Comparison of ENCODE assay signal across 8 cellular contexts in the genomic region with DNA sequence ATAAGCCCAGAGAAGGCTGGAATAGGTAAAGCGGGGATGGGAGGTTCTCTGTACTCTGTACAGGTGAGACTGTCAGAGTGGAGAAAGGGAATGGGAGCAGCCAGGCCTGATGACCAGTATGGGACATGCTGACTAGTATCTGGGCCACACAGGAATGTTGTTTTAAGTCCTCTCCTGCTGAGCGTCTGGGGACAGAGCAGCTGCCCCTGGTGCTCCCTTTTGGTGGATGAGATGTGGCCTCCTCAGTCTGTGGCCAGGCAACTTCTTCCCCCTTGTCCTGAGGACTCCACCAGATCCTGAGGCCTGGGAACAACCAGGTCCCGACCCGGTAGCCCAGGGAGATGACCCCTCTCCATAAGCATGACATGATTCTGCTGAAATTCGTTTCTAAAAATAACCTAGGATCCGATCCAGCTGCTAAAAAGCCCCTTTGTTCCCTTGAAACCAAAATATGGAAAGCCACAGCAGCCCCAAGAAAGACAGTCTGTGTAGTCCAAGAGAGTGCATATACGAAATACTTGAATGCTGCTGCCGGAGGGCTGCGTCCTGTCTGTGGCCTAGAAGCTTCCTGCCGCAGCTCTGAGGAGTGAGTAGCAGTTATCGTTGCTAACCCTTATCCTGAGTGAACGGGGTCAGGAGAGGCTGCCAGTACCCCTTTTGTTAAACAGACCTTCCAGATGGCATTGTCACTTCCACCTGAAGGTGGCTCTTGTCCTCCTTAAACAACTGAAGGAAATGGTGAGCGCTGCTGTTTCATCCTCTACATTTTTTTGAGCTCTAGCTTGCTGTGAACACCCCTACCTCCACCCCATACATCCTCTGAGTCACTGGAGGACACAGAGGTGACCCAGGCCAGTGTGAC. TPM values are rescaled to one million over a fixed set of nuclear protein-coding genes. Genes with fewer than 3 reads are reported as not detected.
A peak's percentile ranks its signal among the peaks of the same experiment; 100 is the strongest.
DNase-seq lines count a peak whose midpoint lies in the region; ATAC-seq and TF ChIP-seq lines count a peak whose summit lies in the region.

No MANE protein-coding gene starts in this region.

- H3K4me3 ChIP-seq in AG09309 (ENCODE audit: control insufficient read depth, low read depth, low read length), result no peak overlapping the region
- H3K4me3 ChIP-seq in HEK293 (ENCODE audit: low read depth, low read length), result no peak overlapping the region

- H3K36me3 ChIP-seq in HEK293 (ENCODE audit: control insufficient read depth in 2 of 2, insufficient read depth in 1 of 2, low read length in 2 of 2), result no peaks in the 10 kb centered on the region

- DNase-seq in AG09309 (ENCODE audit: low read depth), result peak; percentile 61
- peak; percentile 66 for DNase-seq in left cardiac atrium
- no peak for DNase-seq in sciatic nerve (ENCODE audit: low spot score)
- no peak for DNase-seq in NCI-H774 (lab: John Stamatoyannopoulos, UW)

- H3K27ac ChIP-seq in HEK293 (ENCODE audit: extremely low read depth, low read depth, low read length), result no peak overlapping the region

- peaks cover 2% of the 10 kb centered on the region for H3K36me3 Mint-ChIP-seq in activated naive CD8-positive, alpha-beta T cell

- no peaks in the 10 kb centered on the region for H3K9me3 Mint-ChIP-seq in activated naive CD8-positive, alpha-beta T cell (ENCODE audit: low read depth)

- no peaks in the 10 kb centered on the region for H3K27me3 Mint-ChIP-seq in activated naive CD8-positive, alpha-beta T cell

- POLR2A ChIA-PET in HEK293 (lab: Yijun Ruan, JAX), result interaction anchor here (0.7 kb wide), 1 partner anchor 8 kb away, joined by 4 read pairs; no protein-coding TSS in a partner anchor

- peaks cover 57% of the 10 kb centered on the region for H3K4me1 Mint-ChIP-seq in activated naive CD8-positive, alpha-beta T cell (ENCODE audit: low read depth)

- CTCF ChIA-PET in HEK293 (lab: Yijun Ruan, JAX), result interaction anchor here (0.6 to 2.4 kb wide), 7 partner anchors 13 to 265 kb away, joined by 3 to 7 read pairs (median 4); no protein-coding TSS in a partner anchor

- H3K4me3 Mint-ChIP-seq in activated naive CD8-positive, alpha-beta T cell, result peak overlapping the region; percentile 69

- intact Hi-C loops in left cardiac atrium (cut with DNase I) (loop anchor here in 1 of 2 donors (5.0 kb wide), 1 partner anchor 46 kb away; a partner anchor contains a TSS), sciatic nerve (cut with DNase I) (no loop called here)

- ATAC-seq in SK-N-SH treated with all-trans-retinoic acid at 6 μM for 48 hours, result peak; percentile 85
- ATAC-seq in left cardiac atrium, result peak; percentile 57 to 86
- peak; percentile 66 for ATAC-seq in sciatic nerve
- no peak for ATAC-seq in GM18873 (IDR thresholded peaks at IDR 0.05; ENCODE audit: low FRiP score, unreplicated experiment)

- H3K9me3 ChIP-seq in HEK293 (ENCODE audit: control insufficient read depth, insufficient read depth, low read depth, low read length), result no peaks in the 10 kb centered on the region

- H3K4me1 ChIP-seq in HEK293 (ENCODE audit: control insufficient read depth, insufficient read depth, low read length), result no peaks in the 10 kb centered on the region

- H3K27ac Mint-ChIP-seq in activated naive CD8-positive, alpha-beta T cell, result peak overlapping the region; percentile 89

- TF ChIP-seq CTCF in AG09309 (IDR thresholded peaks at IDR 0.05; ENCODE audit: control insufficient read depth, insufficient read depth, low read depth, low read length, missing control alignments) (peak; percentile 34), HEK293 (tag by site-specific recombination; IDR thresholded peaks at IDR 0.05) (no peak)

TF ChIP-seq in HEK293, 187 proteins besides CTCF, POLR2A, EP300 and RAD21:
- TF ChIP-seq, protein P1, sequence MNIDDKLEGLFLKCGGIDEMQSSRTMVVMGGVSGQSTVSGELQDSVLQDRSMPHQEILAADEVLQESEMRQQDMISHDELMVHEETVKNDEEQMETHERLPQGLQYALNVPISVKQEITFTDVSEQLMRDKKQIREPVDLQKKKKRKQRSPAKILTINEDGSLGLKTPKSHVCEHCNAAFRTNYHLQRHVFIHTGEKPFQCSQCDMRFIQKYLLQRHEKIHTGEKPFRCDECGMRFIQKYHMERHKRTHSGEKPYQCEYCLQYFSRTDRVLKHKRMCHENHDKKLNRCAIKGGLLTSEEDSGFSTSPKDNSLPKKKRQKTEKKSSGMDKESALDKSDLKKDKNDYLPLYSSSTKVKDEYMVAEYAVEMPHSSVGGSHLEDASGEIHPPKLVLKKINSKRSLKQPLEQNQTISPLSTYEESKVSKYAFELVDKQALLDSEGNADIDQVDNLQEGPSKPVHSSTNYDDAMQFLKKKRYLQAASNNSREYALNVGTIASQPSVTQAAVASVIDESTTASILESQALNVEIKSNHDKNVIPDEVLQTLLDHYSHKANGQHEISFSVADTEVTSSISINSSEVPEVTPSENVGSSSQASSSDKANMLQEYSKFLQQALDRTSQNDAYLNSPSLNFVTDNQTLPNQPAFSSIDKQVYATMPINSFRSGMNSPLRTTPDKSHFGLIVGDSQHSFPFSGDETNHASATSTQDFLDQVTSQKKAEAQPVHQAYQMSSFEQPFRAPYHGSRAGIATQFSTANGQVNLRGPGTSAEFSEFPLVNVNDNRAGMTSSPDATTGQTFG (tag by site-specific recombination; IDR thresholded peaks at IDR 0.05; ENCODE audit: borderline replicate concordance), result no peak
- TF ChIP-seq ZNF223 (tag by site-specific recombination; IDR thresholded peaks at IDR 0.05), result peak; percentile 89; the same call in 1 of the 2 replicates

TF ChIP-seq in SK-N-SH treated with all-trans-retinoic acid at 6 μM for 48 hours, 23 proteins besides CTCF, POLR2A, EP300 and RAD21:
- TF ChIP-seq, protein P2, sequence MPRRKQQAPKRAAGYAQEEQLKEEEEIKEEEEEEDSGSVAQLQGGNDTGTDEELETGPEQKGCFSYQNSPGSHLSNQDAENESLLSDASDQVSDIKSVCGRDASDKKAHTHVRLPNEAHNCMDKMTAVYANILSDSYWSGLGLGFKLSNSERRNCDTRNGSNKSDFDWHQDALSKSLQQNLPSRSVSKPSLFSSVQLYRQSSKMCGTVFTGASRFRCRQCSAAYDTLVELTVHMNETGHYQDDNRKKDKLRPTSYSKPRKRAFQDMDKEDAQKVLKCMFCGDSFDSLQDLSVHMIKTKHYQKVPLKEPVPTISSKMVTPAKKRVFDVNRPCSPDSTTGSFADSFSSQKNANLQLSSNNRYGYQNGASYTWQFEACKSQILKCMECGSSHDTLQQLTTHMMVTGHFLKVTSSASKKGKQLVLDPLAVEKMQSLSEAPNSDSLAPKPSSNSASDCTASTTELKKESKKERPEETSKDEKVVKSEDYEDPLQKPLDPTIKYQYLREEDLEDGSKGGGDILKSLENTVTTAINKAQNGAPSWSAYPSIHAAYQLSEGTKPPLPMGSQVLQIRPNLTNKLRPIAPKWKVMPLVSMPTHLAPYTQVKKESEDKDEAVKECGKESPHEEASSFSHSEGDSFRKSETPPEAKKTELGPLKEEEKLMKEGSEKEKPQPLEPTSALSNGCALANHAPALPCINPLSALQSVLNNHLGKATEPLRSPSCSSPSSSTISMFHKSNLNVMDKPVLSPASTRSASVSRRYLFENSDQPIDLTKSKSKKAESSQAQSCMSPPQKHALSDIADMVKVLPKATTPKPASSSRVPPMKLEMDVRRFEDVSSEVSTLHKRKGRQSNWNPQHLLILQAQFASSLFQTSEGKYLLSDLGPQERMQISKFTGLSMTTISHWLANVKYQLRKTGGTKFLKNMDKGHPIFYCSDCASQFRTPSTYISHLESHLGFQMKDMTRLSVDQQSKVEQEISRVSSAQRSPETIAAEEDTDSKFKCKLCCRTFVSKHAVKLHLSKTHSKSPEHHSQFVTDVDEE (CRISPR knock-in tag; IDR thresholded peaks at IDR 0.05), result no peak
- peak; percentile 23; the same call in 1 of the 2 replicates for TF ChIP-seq ZC3H10 (CRISPR knock-in tag; IDR thresholded peaks at IDR 0.05)
- TF ChIP-seq, protein P3, sequence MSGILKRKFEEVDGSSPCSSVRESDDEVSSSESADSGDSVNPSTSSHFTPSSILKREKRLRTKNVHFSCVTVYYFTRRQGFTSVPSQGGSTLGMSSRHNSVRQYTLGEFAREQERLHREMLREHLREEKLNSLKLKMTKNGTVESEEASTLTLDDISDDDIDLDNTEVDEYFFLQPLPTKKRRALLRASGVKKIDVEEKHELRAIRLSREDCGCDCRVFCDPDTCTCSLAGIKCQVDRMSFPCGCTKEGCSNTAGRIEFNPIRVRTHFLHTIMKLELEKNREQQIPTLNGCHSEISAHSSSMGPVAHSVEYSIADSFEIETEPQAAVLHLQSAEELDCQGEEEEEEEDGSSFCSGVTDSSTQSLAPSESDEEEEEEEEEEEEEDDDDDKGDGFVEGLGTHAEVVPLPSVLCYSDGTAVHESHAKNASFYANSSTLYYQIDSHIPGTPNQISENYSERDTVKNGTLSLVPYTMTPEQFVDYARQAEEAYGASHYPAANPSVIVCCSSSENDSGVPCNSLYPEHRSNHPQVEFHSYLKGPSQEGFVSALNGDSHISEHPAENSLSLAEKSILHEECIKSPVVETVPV (CRISPR knock-in tag; IDR thresholded peaks at IDR 0.05), result no peak
- TF ChIP-seq OSR1 (CRISPR knock-in tag; IDR thresholded peaks at IDR 0.05), result 0 out of 2 replicates have a peak, but pooled peaks have one; percentile 12
- no peak for TF ChIP-seq BACH2 (CRISPR knock-in tag; IDR thresholded peaks at IDR 0.05; ENCODE audit: borderline replicate concordance)
- TF ChIP-seq ISL1 (CRISPR knock-in tag; IDR thresholded peaks at IDR 0.05), result no peak
- no peak for TF ChIP-seq SNAI2 (CRISPR knock-in tag; IDR thresholded peaks at IDR 0.05)
- no peak for TF ChIP-seq RARB (CRISPR knock-in tag; IDR thresholded peaks at IDR 0.05)
- no peak for TF ChIP-seq CSDC2 (CRISPR knock-in tag; IDR thresholded peaks at IDR 0.05)
- TF ChIP-seq, protein P4, sequence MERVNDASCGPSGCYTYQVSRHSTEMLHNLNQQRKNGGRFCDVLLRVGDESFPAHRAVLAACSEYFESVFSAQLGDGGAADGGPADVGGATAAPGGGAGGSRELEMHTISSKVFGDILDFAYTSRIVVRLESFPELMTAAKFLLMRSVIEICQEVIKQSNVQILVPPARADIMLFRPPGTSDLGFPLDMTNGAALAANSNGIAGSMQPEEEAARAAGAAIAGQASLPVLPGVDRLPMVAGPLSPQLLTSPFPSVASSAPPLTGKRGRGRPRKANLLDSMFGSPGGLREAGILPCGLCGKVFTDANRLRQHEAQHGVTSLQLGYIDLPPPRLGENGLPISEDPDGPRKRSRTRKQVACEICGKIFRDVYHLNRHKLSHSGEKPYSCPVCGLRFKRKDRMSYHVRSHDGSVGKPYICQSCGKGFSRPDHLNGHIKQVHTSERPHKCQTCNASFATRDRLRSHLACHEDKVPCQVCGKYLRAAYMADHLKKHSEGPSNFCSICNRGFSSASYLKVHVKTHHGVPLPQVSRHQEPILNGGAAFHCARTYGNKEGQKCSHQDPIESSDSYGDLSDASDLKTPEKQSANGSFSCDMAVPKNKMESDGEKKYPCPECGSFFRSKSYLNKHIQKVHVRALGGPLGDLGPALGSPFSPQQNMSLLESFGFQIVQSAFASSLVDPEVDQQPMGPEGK (CRISPR knock-in tag; IDR thresholded peaks at IDR 0.05; ENCODE audit: borderline replicate concordance), result no peak

RNA-seq across cellular contexts. Expression of a gene that starts 47.1 kb away (rescaled TPM):
- 100 to 1,000 TPM in 1 of 2 donors, 10 to 100 TPM in 1; 81.4 to 102 TPM for total RNA-seq in left cardiac atrium
- 107 TPM for total RNA-seq in sciatic nerve

Comparison
In these comparisons a context has a peak if more than half of its experiments do, and no peak if none do; other contexts are left out.
1. DNase-seq: peak in AG09309 (single experiment) and left cardiac atrium (single experiment); none in sciatic nerve (single experiment) and NCI-H774 (single experiment).